14 cellular contexts compared by ENCODE assay signal in the genomic region with DNA sequence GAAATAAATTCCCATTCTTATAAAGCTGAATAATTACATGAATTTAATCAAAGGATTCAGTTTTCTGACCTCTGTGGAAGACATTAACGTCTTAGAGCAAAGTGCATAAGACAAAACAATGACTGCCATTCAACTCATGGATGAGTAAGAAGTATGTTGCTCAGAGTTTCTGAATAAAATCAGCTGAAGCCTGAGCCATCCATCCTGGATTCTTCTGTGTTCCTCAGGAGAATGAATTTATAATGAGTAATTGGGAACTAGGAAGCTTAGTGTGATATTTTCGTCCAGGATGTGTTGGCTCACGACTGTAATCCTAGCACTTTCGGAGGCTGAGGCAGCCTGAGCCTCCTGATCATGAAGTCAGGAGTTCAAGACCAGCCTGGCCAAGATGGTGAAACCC.
"Had no signal": no experiment of that assay in that cellular context is flagged by ENCODE, and none has a peak within 500 bp of the region (broad histone marks: within the 10 kb centered on the region; RNA-seq: fewer than 3 reads in every experiment).

No MANE protein-coding gene starts in this region.

- H3K4me3 Mint-ChIP-seq: activated naive CD4-positive, alpha-beta T cell treated with anti-CD3 and anti-CD28 coated beads for 36 hours; naive thymus-derived CD4-positive, alpha-beta T cell had no signal

- DNase-seq: activated CD4-positive, alpha-beta T cell treated with anti-CD3 and anti-CD28 coated beads for 1 hour; activated CD4-positive, alpha-beta T cell treated with anti-CD3 and anti-CD28 coated beads, Interleukin-2, amount 50 U/mL, for 48 hours; activated CD8-positive, alpha-beta memory T cell treated with anti-CD3 and anti-CD28 coated beads, Interleukin-2, amount 50 U/mL, for 4 hours; activated naive CD4-positive, alpha-beta T cell treated with anti-CD3 and anti-CD28 coated beads for 36 hours; caudate nucleus; colonic mucosa; hypothalamus; left colon; naive thymus-derived CD4-positive, alpha-beta T cell; small intestine; thyroid gland had no signal

- H3K27ac Mint-ChIP-seq: activated naive CD4-positive, alpha-beta T cell treated with anti-CD3 and anti-CD28 coated beads for 36 hours; naive thymus-derived CD4-positive, alpha-beta T cell had no signal

- H3K36me3 ChIP-seq: colonic mucosa, neutrophil, right atrium auricular region, thyroid gland had no signal

- H3K36me3 Mint-ChIP-seq: naive thymus-derived CD4-positive, alpha-beta T cell had no signal

- H3K27ac ChIP-seq: colonic mucosa, neutrophil, right atrium auricular region, thyroid gland had no signal

- ATAC-seq: left colon; naive thymus-derived CD4-positive, alpha-beta T cell had no signal

- H3K27me3 ChIP-seq: colonic mucosa, neutrophil, right atrium auricular region, thyroid gland had no signal

- H3K9me3 ChIP-seq: colonic mucosa, neutrophil, right atrium auricular region, thyroid gland had no signal

- H3K4me1 Mint-ChIP-seq: naive thymus-derived CD4-positive, alpha-beta T cell had no signal

- H3K4me1 ChIP-seq: colonic mucosa, right atrium auricular region, thyroid gland had no signal

- H3K9me3 Mint-ChIP-seq: activated naive CD4-positive, alpha-beta T cell treated with anti-CD3 and anti-CD28 coated beads for 36 hours had no signal

- H3K4me3 ChIP-seq: colonic mucosa, lung, right atrium auricular region, thyroid gland had no signal
